ENCODE assay signal across 11 cellular contexts in genomic region chr2:162075689-162076132, GRCh38. TPM values are rescaled to one million over a fixed set of nuclear protein-coding genes. Genes with fewer than 3 reads are reported as not detected.
DNase-seq lines count a peak whose midpoint lies in the region; ATAC-seq and TF ChIP-seq lines count a peak whose summit lies in the region.
"Had no signal": no experiment of that assay in that cellular context is flagged by ENCODE, and none has a peak within 500 bp of the region (broad histone marks: within the 10 kb centered on the region; RNA-seq: fewer than 3 reads in every experiment).

No MANE protein-coding gene starts in this region.

- H3K4me1 ChIP-seq in CD4-positive, CD25-positive, alpha-beta regulatory T cell (ENCODE audit: control insufficient read depth, insufficient read depth, low read length, poor library complexity, severe bottlenecking) = peaks cover 35% of the 10 kb centered on the region
- no peaks in the 10 kb centered on the region for H3K4me1 ChIP-seq in RWPE2 (ENCODE audit: insufficient read depth, poor library complexity, severe bottlenecking)

- no peak overlapping the region for H3K4me3 ChIP-seq in AG04450 (ENCODE audit: low read depth, low read length)
- H3K4me3 ChIP-seq in CD4-positive, CD25-positive, alpha-beta regulatory T cell (ENCODE audit: low read depth, low read length) = no peak overlapping the region
- H3K4me3 ChIP-seq in RWPE2 (ENCODE audit: severe bottlenecking) = no peak overlapping the region
- no peak overlapping the region for H3K4me3 ChIP-seq in brain microvascular endothelial cell (ENCODE audit: low read depth, low read length)

- peak overlapping the region in 3 of 4 donors; percentile 92 to 100 (median 96) for H3K4me3 Mint-ChIP-seq in CD4-positive, CD25-positive, alpha-beta regulatory T cell
- H3K4me3 Mint-ChIP-seq: activated B cell treated with CpG ODN at 0.5 μM for 24 hours had no signal

- H3K36me3 Mint-ChIP-seq in CD4-positive, CD25-positive, alpha-beta regulatory T cell = peaks cover 4% of the 10 kb centered on the region

- peaks cover 0 to 22% (median 5%) of the 10 kb centered on the region in 7 donors for H3K9me3 Mint-ChIP-seq in CD4-positive, CD25-positive, alpha-beta regulatory T cell

- H3K27ac ChIP-seq in AG04450 (ENCODE audit: low read depth, low read length) (peak overlapping the region; percentile 52), RWPE2 (ENCODE audit: poor library complexity, severe bottlenecking) (no peak overlapping the region), brain microvascular endothelial cell (no peak overlapping the region)
- H3K27ac ChIP-seq in CD4-positive, CD25-positive, alpha-beta regulatory T cell (ENCODE audit: insufficient read depth, low read length, poor library complexity, severe bottlenecking) = no peak overlapping the region

- H3K27me3 Mint-ChIP-seq in CD4-positive, CD25-positive, alpha-beta regulatory T cell = no peaks in the 10 kb centered on the region

- CTCF ChIA-PET in AG04450 (lab: Charles Lee) = interaction anchor here (1.0 kb wide), 1 partner anchor 9 kb away, joined by 4 read pairs; no protein-coding TSS in a partner anchor

- H3K27me3 ChIP-seq in AG04450 (ENCODE audit: control insufficient read depth, insufficient read depth, low read length) (no peaks in the 10 kb centered on the region), RWPE2 (ENCODE audit: insufficient read depth, poor library complexity, severe bottlenecking) (no peaks in the 10 kb centered on the region), brain microvascular endothelial cell (replicated peaks) (no peaks in the 10 kb centered on the region)
- H3K27me3 ChIP-seq in CD4-positive, CD25-positive, alpha-beta regulatory T cell (ENCODE audit: control insufficient read depth, insufficient read depth, low read length) = peaks cover 6% of the 10 kb centered on the region

- ATAC-seq in CD4-positive, CD25-positive, alpha-beta regulatory T cell (ENCODE audit: low read depth in 2 of 2) = no peak
- ATAC-seq in RWPE2 (ENCODE audit: low read depth) = 0 out of 3 replicates have a peak, but pooled peaks have one; percentile 7

- DNase-seq in AG04450 (ENCODE audit: low read depth, low spot score) (no peak), RWPE2 (ENCODE audit: low spot score) (no peak), hepatic stellate cell (ENCODE audit: low spot score) (peak; percentile 19), brain microvascular endothelial cell (no peak), hippocampal formation (lab: John Stamatoyannopoulos, UW) (no peak), inferior parietal cortex (ENCODE audit: extremely low spot score) (no peak), iPS-NIHi7 (ENCODE audit: extremely low spot score) (no peak)
- DNase-seq in CD4-positive, CD25-positive, alpha-beta regulatory T cell = no peak
- DNase-seq: activated B cell treated with CpG ODN at 0.5 μM for 24 hours, NCI-H1092 treated with DMSO at 0.1 percent for 48 hours, NCI-H510A had no signal

- peaks cover 14% of the 10 kb centered on the region for H3K9me3 ChIP-seq in AG04450 (ENCODE audit: control insufficient read depth, insufficient read depth, low read length)
- peaks cover 6 to 13% of the 10 kb centered on the region in 2 experiments for H3K9me3 ChIP-seq in CD4-positive, CD25-positive, alpha-beta regulatory T cell (ENCODE audit: control insufficient read depth in 2 of 2, low read length in 2 of 2)
- peaks cover 10% of the 10 kb centered on the region for H3K9me3 ChIP-seq in RWPE2 (ENCODE audit: severe bottlenecking)

- TF ChIP-seq CTCF in AG04450 (IDR thresholded peaks at IDR 0.05; ENCODE audit: low read depth, low read length) = no peak
- no peak for TF ChIP-seq CTCF in RWPE2 (IDR thresholded peaks at IDR 0.05; ENCODE audit: poor library complexity, severe bottlenecking)
- TF ChIP-seq CTCF in brain microvascular endothelial cell (IDR thresholded peaks at IDR 0.05; ENCODE audit: low read depth, low read length, missing control alignments) = no peak

- no peak overlapping the region for H3K27ac Mint-ChIP-seq in CD4-positive, CD25-positive, alpha-beta regulatory T cell
- H3K27ac Mint-ChIP-seq: activated B cell treated with CpG ODN at 0.5 μM for 24 hours had no signal

- H3K4me1 Mint-ChIP-seq in CD4-positive, CD25-positive, alpha-beta regulatory T cell = peaks cover 5 to 44% (median 22%) of the 10 kb centered on the region in 4 donors

- no peaks in the 10 kb centered on the region for H3K36me3 ChIP-seq in CD4-positive, CD25-positive, alpha-beta regulatory T cell (ENCODE audit: control insufficient read depth, insufficient read depth, low read length)
- H3K36me3 ChIP-seq in RWPE2 (ENCODE audit: low read depth) (no peaks in the 10 kb centered on the region), brain microvascular endothelial cell (replicated peaks) (no peaks in the 10 kb centered on the region)

- POLR2A ChIA-PET in AG04450 (lab: Yijun Ruan, JAX) = no interaction called here

- in situ Hi-C loops in brain microvascular endothelial cell (cut with HindIII; ENCODE audit: low pct_ligation_motif_present, low sequenced_read_pairs) = no loop called here

RNA-seq across cellular contexts. Expression of gene DPP4, which starts 1.7 kb away (rescaled TPM):
- 54.7 and 61.0 TPM in 2 replicates for polyA plus RNA-seq in AG04450 (2011; rRNA removed)
- 32.8 and 37.8 TPM in 2 replicates for polyA minus RNA-seq in AG04450 (2011; rRNA and poly(A)+ RNA removed)
- 12.6 TPM for total RNA-seq in CD4-positive, CD25-positive, alpha-beta regulatory T cell
- 10 to 100 TPM; 22.3 to 40.8 (median 29.9) TPM for polyA plus RNA-seq in CD4-positive, CD25-positive, alpha-beta regulatory T cell
